21 cellular contexts compared by ENCODE assay signal in genomic region chr2:238434846-238435751, GRCh38. TPM values are rescaled to one million over a fixed set of nuclear protein-coding genes. Genes with fewer than 3 reads are reported as not detected.
DNase-seq lines count a peak whose midpoint lies in the region; ATAC-seq, FAIRE-seq and TF ChIP-seq lines count a peak whose summit lies in the region.
"Had no signal": no experiment of that assay in that cellular context is flagged by ENCODE, and none has a peak within 500 bp of the region (broad histone marks: within the 10 kb centered on the region; RNA-seq: fewer than 3 reads in every experiment).

No MANE protein-coding gene starts in this region.

- TF ChIP-seq CTCF in AG04450 (IDR thresholded peaks at IDR 0.05; ENCODE audit: low read depth, low read length) (no peak), IMR-90 (conservative IDR thresholded peaks at IDR 0.05; ENCODE audit: low read depth, low read length) (no peak), astrocyte (IDR thresholded peaks at IDR 0.05; ENCODE audit: insufficient read depth, low read depth, low read length) (no peak), keratinocyte (optimal IDR thresholded peaks at IDR 0.05 in 1 of 3, IDR thresholded peaks at IDR 0.05 in 1 of 3, conservative IDR thresholded peaks at IDR 0.05 in 1 of 3; ENCODE audit: extremely low read depth in 1 of 3, insufficient read depth in 2 of 3, low read length in 3 of 3) (no peak)

- H3K36me3 Mint-ChIP-seq in astrocyte (ENCODE audit: low read depth, unreplicated experiment) = peaks cover 18% of the 10 kb centered on the region

- H3K4me3 Mint-ChIP-seq in astrocyte (ENCODE audit: unreplicated experiment) = no peak overlapping the region
- H3K4me3 Mint-ChIP-seq: activated naive CD4-positive, alpha-beta T cell treated with anti-CD3 and anti-CD28 coated beads for 36 hours; brain had no signal

- ATAC-seq in IMR-90 (ENCODE audit: low read depth) = 0 out of 2 replicates have a peak, but pooled peaks have one; percentile 1
- no peak for ATAC-seq in GM19467 (IDR thresholded peaks at IDR 0.05; ENCODE audit: unreplicated experiment)
- ATAC-seq: pancreas had no signal

- TF ChIP-seq RAD21 in IMR-90 (IDR thresholded peaks at IDR 0.05; ENCODE audit: low read length) = no peak

- intact Hi-C loops in IMR-90 (cut with micrococcal nuclease) = loop anchor here (5.0 kb wide), 2 partner anchors 58 to 148 kb away; partner anchors contain the start of gene PER2

- TSS peak; percentile 20 for BruUV-seq in IMR-90 (replicated peaks; lab: Mats Ljungman, UMichigan)

- peaks cover 29% of the 10 kb centered on the region for H3K36me3 ChIP-seq in IMR-90 (ENCODE audit: control insufficient read depth, insufficient read depth, low read length)
- peaks cover 14% of the 10 kb centered on the region for H3K36me3 ChIP-seq in astrocyte (ENCODE audit: insufficient read depth, low read length)
- peaks cover 17 to 28% of the 10 kb centered on the region in 2 experiments for H3K36me3 ChIP-seq in keratinocyte (ENCODE audit: control insufficient read depth in 2 of 2, extremely low read depth in 1 of 2, insufficient read depth in 2 of 2, low read length in 2 of 2)

- H3K9me3 Mint-ChIP-seq in astrocyte (ENCODE audit: unreplicated experiment) = peaks cover 7% of the 10 kb centered on the region
- H3K9me3 Mint-ChIP-seq: activated naive CD4-positive, alpha-beta T cell treated with anti-CD3 and anti-CD28 coated beads for 36 hours had no signal

- peak overlapping the region; percentile 98 for H4K91ac ChIP-seq in IMR-90 (ENCODE audit: insufficient read depth, low read depth, low read length)

- H2BK15ac ChIP-seq in IMR-90 (ENCODE audit: low read depth, low read length) = peak overlapping the region; percentile 29; the same call in 2 of the 3 replicates

- H3K79me2 ChIP-seq in astrocyte (ENCODE audit: insufficient read depth, low read length) (peaks cover 83% of the 10 kb centered on the region), keratinocyte (ENCODE audit: control insufficient read depth, insufficient read depth, low read length) (peaks cover 57% of the 10 kb centered on the region)

- in situ Hi-C loops in IMR-90 (cut with MboI; ENCODE audit: low sequenced_read_pairs) = no loop called here

- peak overlapping the region; percentile 63 for H3K56ac ChIP-seq in IMR-90 (ENCODE audit: extremely low read depth, insufficient read depth, low read length)

- H3K27ac ChIP-seq in AG04450 (ENCODE audit: low read depth, low read length) (peak overlapping the region; percentile 98), IMR-90 (ENCODE audit: insufficient read depth, low read length) (peak overlapping the region; percentile 92), astrocyte (ENCODE audit: low read depth, low read length) (peak overlapping the region; percentile 100), keratinocyte (ENCODE audit: control insufficient read depth, insufficient read depth, low read length) (peak overlapping the region; percentile 77)
- H3K27ac ChIP-seq: esophagus muscularis mucosa, pancreas had no signal

- H3K4me1 ChIP-seq in IMR-90 (ENCODE audit: control insufficient read depth, insufficient read depth, low read length) = peaks cover 28% of the 10 kb centered on the region
- H3K4me1 ChIP-seq in astrocyte (ENCODE audit: insufficient read depth, low read length) = peaks cover 49% of the 10 kb centered on the region
- H3K4me1 ChIP-seq in keratinocyte (ENCODE audit: control insufficient read depth, extremely low read depth, insufficient read depth, low read length) = peaks cover 30% of the 10 kb centered on the region
- H3K4me1 ChIP-seq: Caco-2 had no signal

- peak overlapping the region; percentile 70 for H3K18ac ChIP-seq in IMR-90 (ENCODE audit: low read depth, low read length)

- H2AFZ ChIP-seq in IMR-90 (replicated peaks; ENCODE audit: low read length, poor library complexity) = peak overlapping the region; percentile 55
- no peak overlapping the region for H2AFZ ChIP-seq in astrocyte (ENCODE audit: low read depth, low read length)
- H2AFZ ChIP-seq in keratinocyte (ENCODE audit: control insufficient read depth, low read length) = no peak overlapping the region

- H2BK120ac ChIP-seq in IMR-90 (ENCODE audit: low read depth, low read length) = peak overlapping the region; percentile 91

- H3K27me3 ChIP-seq in AG04450 (ENCODE audit: control insufficient read depth, insufficient read depth, low read length) = no peaks in the 10 kb centered on the region
- no peaks in the 10 kb centered on the region for H3K27me3 ChIP-seq in IMR-90 (ENCODE audit: control insufficient read depth, insufficient read depth, low read length)
- H3K27me3 ChIP-seq in astrocyte (ENCODE audit: insufficient read depth, low read length) = no peaks in the 10 kb centered on the region
- H3K27me3 ChIP-seq in keratinocyte (ENCODE audit: control insufficient read depth, extremely low read depth, insufficient read depth, low read length) = no peaks in the 10 kb centered on the region
- H3K27me3 ChIP-seq: esophagus muscularis mucosa, pancreas had no signal

- peak overlapping the region; percentile 67 to 88 for H4K8ac ChIP-seq in IMR-90 (ENCODE audit: low read depth in 2 of 2, low read length in 2 of 2)

- POLR2A ChIA-PET in AG04450 (lab: Yijun Ruan, JAX) = interaction anchor here (1.3 kb wide), 1 partner anchor 56 kb away, joined by 3 read pairs; no protein-coding TSS in a partner anchor
- POLR2A ChIA-PET in IMR-90 (lab: Charles Lee; ENCODE audit: unreplicated experiment) = no interaction called here

- H3K14ac ChIP-seq in IMR-90 (replicated peaks; ENCODE audit: low read depth, low read length) = peak overlapping the region; percentile 75

- H3K27ac Mint-ChIP-seq in astrocyte (ENCODE audit: unreplicated experiment) = no peak overlapping the region
- H3K27ac Mint-ChIP-seq: activated naive CD4-positive, alpha-beta T cell treated with anti-CD3 and anti-CD28 coated beads for 36 hours had no signal

- peaks cover 21 to 40% of the 10 kb centered on the region in 2 experiments; a peak in 3 of 4 replicates for H3K79me1 ChIP-seq in IMR-90 (ENCODE audit: low read depth in 1 of 2, low read length in 2 of 2)

- H4K20me1 ChIP-seq in IMR-90 (ENCODE audit: insufficient read depth, low read length) (peaks cover 16% of the 10 kb centered on the region), astrocyte (ENCODE audit: insufficient read depth, low read length) (no peaks in the 10 kb centered on the region), keratinocyte (ENCODE audit: control insufficient read depth, extremely low read depth, insufficient read depth, low read length) (peaks cover 3% of the 10 kb centered on the region)

- 0 out of 2 replicates have a peak, but pooled peaks have one; percentile 19 for TF ChIP-seq POLR2A in IMR-90 (IDR thresholded peaks at IDR 0.05; ENCODE audit: low read depth, low read length)

- peak overlapping the region; percentile 8 for H3K9ac ChIP-seq in IMR-90 (ENCODE audit: low read depth, low read length)
- H3K9ac ChIP-seq in astrocyte (ENCODE audit: low read length) = peak overlapping the region; percentile 90
- peak overlapping the region; percentile 49 for H3K9ac ChIP-seq in keratinocyte (ENCODE audit: control insufficient read depth, extremely low read depth, insufficient read depth, low read length)

- H2AK5ac ChIP-seq in IMR-90 (ENCODE audit: low read depth, low read length) = peak overlapping the region; percentile 94

- H3K4me2 ChIP-seq in IMR-90 (ENCODE audit: low read depth, low read length) (peak overlapping the region; percentile 64), astrocyte (ENCODE audit: low read length) (peak overlapping the region; percentile 77), keratinocyte (ENCODE audit: control insufficient read depth, extremely low read depth, insufficient read depth, low read depth, low read length) (peak overlapping the region; percentile 38)

- CTCF ChIA-PET in AG04450 (lab: Charles Lee) (interaction anchor here (1.8 kb wide), 1 partner anchor 350 kb away, joined by 5 read pairs; no protein-coding TSS in a partner anchor), IMR-90 (lab: Yijun Ruan, JAX) (no interaction called here)

- FAIRE-seq in astrocyte (lab: Jason Lieb, UNC) (no peak), keratinocyte (lab: Jason Lieb, UNC) (no peak)
- FAIRE-seq: pancreas had no signal

- H3K9me3 ChIP-seq in AG04450 (ENCODE audit: control insufficient read depth, insufficient read depth, low read length) (peaks cover 5% of the 10 kb centered on the region), IMR-90 (ENCODE audit: control insufficient read depth, insufficient read depth, low read length) (0 out of 2 replicates have a peak, but pooled peaks cover 4% of the 10 kb centered on the region), astrocyte (ENCODE audit: insufficient read depth, low read depth, low read length) (peaks cover 8% of the 10 kb centered on the region), keratinocyte (ENCODE audit: control insufficient read depth, low read depth, low read length) (no peaks in the 10 kb centered on the region)
- H3K9me3 ChIP-seq: Caco-2, pancreas had no signal

- H3K23ac ChIP-seq in IMR-90 (ENCODE audit: low read depth, low read length) = peak overlapping the region; percentile 68

- H2AK9ac ChIP-seq in IMR-90 (replicated peaks; ENCODE audit: low read depth, low read length, poor library complexity) = peak overlapping the region; percentile 85

- H4K5ac ChIP-seq in IMR-90 (ENCODE audit: low read depth, low read length) = peak overlapping the region; percentile 51

- no peaks in the 10 kb centered on the region for H3K27me3 Mint-ChIP-seq in astrocyte (ENCODE audit: low read depth, unreplicated experiment)
- H3K27me3 Mint-ChIP-seq: brain had no signal

- dilution Hi-C loops in IMR-90 (cut with HindIII; ENCODE audit: low sequenced_read_pairs, unreplicated experiment) (no loop called here), keratinocyte (cut with MboI; ENCODE audit: extremely low pct_ligation_motif_present, low sequenced_read_pairs) (no loop called here)

- no peak for DNase-seq in AG04450 (ENCODE audit: low read depth, low spot score)
- no peak for DNase-seq in IMR-90
- DNase-seq in astrocyte (ENCODE audit: low read depth) = no peak
- no peak for DNase-seq in keratinocyte (ENCODE audit: low read depth, low spot score)
- DNase-seq in stimulated activated naive CD4-positive, alpha-beta T cell treated with Interleukin-2 at 50 U/mL for 16 hours (lab: John Stamatoyannopoulos, UW) = no peak
- no peak for DNase-seq in HUDEP-2 (lab: John Stamatoyannopoulos, UW; ENCODE audit: unreplicated experiment in 76 of 76)
- DNase-seq in AG08396 (ENCODE audit: low spot score) = no peak
- DNase-seq: activated naive CD4-positive, alpha-beta T cell treated with anti-CD3 and anti-CD28 coated beads for 36 hours; activated T-cell treated with anti-CD3 and anti-CD28 coated beads for 4 hours; AML-193; Caco-2; GDM1; NCI-H1092 treated with DMSO at 0.1 percent for 48 hours; NCI-H2107; NCI-H69; pancreas; stimulated activated CD4-positive, alpha-beta T cell treated with anti-CD3 and anti-CD28 coated beads, Interleukin-4, amount 100 ng/mL, for 1 hour; substantia nigra had no signal

- H3K4ac ChIP-seq in IMR-90 (ENCODE audit: low read depth, low read length) = peak overlapping the region; percentile 92

- H3K4me3 ChIP-seq in AG04450 (ENCODE audit: low read depth, low read length) (no peak overlapping the region; the same call in 1 of the 2 replicates), IMR-90 (ENCODE audit: insufficient read depth, low read depth, low read length) (no peak overlapping the region), astrocyte (ENCODE audit: insufficient read depth, low read depth, low read length) (no peak overlapping the region), keratinocyte (ENCODE audit: control insufficient read depth in 2 of 3, extremely low read depth in 1 of 3, insufficient read depth in 2 of 3, low read depth in 1 of 3, low read length in 3 of 3) (peak overlapping the region in 1 of 3 experiments; percentile 18)
- H3K4me3 ChIP-seq: esophagus muscularis mucosa, pancreas had no signal

- peaks cover 8% of the 10 kb centered on the region for H3K4me1 Mint-ChIP-seq in astrocyte (ENCODE audit: low read depth, unreplicated experiment)

- 91% methylated on average over 11 of the region's 24 CpGs; no CpG with 5 or more reads in 1 of the 2 experiments for WGBS in IMR-90 (ENCODE audit: extremely low coverage in 2 of 2, insufficient read length in 1 of 2), 2 experiments

- H2BK20ac ChIP-seq in IMR-90 (ENCODE audit: low read depth, low read length) = peak overlapping the region; percentile 90

- peaks cover 24% of the 10 kb centered on the region for H3K9me1 ChIP-seq in IMR-90 (ENCODE audit: insufficient read depth, low read length)
- no peaks in the 10 kb centered on the region for H3K9me1 ChIP-seq in keratinocyte (ENCODE audit: control insufficient read depth, extremely low read depth, insufficient read depth, low read length)

- peak overlapping the region; percentile 99 for H2BK5ac ChIP-seq in IMR-90 (ENCODE audit: low read depth, low read length, poor library complexity, severe bottlenecking)

RNA-seq across cellular contexts. Expression of gene ASB1, which starts 8.4 kb away (rescaled TPM):
- 29.8 and 30.5 TPM in 2 replicates for polyA plus RNA-seq in AG04450 (2011; rRNA removed)
- polyA minus RNA-seq in AG04450 (2011; rRNA and poly(A)+ RNA removed) = 25.0 and 35.0 TPM in 2 replicates
- total RNA-seq in IMR-90 (2012; rRNA removed) = 21.4 and 23.5 TPM in 2 replicates
- 37.3 and 39.6 TPM in 2 replicates for polyA plus RNA-seq in IMR-90 (2012; rRNA removed)
- 29.3 and 37.4 TPM in 2 replicates for polyA plus RNA-seq in IMR-90 (2012; cell fraction: cytosol; rRNA removed)
- 61.9 and 87.8 TPM in 2 replicates for polyA plus RNA-seq in IMR-90 (2012; cell fraction: nucleus; rRNA removed; ENCODE audit: low replicate concordance)
- 30.6 and 31.7 TPM in 2 replicates for total RNA-seq in astrocyte
- 11.8 to 16.7 TPM (median 13.0 TPM) in 3 replicates for polyA plus RNA-seq in keratinocyte
- 7.1 TPM for polyA plus RNA-seq in keratinocyte (2011; ENCODE audit: low read depth)
- polyA plus RNA-seq in keratinocyte (2011; cell fraction: cytosol; rRNA removed) = 7.7 and 15.3 TPM in 2 replicates
- polyA plus RNA-seq in keratinocyte (2011; cell fraction: nucleus; rRNA removed) = 26.1 and 32.2 TPM in 2 replicates
- polyA plus RNA-seq in keratinocyte (2012; ENCODE audit: low replicate concordance) = 10.8 and 18.4 TPM in 2 replicates
- 7.2 to 27.3 TPM (median 11.8 TPM) in 3 replicates for polyA minus RNA-seq in keratinocyte
- polyA minus RNA-seq in keratinocyte (2011; cell fraction: cytosol; rRNA and poly(A)+ RNA removed) = 11.5 TPM
- 8.8 and 12.2 TPM in 2 replicates for polyA minus RNA-seq in keratinocyte (2011; cell fraction: nucleus; rRNA and poly(A)+ RNA removed)

Comparison
In these comparisons a context has a peak if more than half of its experiments do, and no peak if none do; other contexts are left out.
1. H3K9ac ChIP-seq: peak in every context shown above with its lines; median percentile 90 in astrocyte; 49 in keratinocyte; 8 in IMR-90.